20 cellular contexts compared by ENCODE assay signal in genomic region chr12:18467636-18468520, GRCh38.
DNase-seq lines count a peak whose midpoint lies in the region; ATAC-seq, FAIRE-seq and TF ChIP-seq lines count a peak whose summit lies in the region.
"Had no signal": no experiment of that assay in that cellular context is flagged by ENCODE, and none has a peak within 500 bp of the region (broad histone marks: within the 10 kb centered on the region; RNA-seq: fewer than 3 reads in every experiment).

No MANE protein-coding gene starts in this region.

- POLR2A ChIA-PET in GM12878 (lab: Charles Lee) = no interaction called here

- H4K20me1 ChIP-seq in GM12878 (ENCODE audit: control insufficient read depth, insufficient read depth) = no peaks in the 10 kb centered on the region

- no peak overlapping the region for H3K27ac ChIP-seq in GM12878 (ENCODE audit: control insufficient read depth, insufficient read depth)

- H3K9me3 ChIP-seq in GM12878 (replicated peaks; ENCODE audit: control insufficient read depth, insufficient read depth, low read length) = no peaks in the 10 kb centered on the region

- SMC1A ChIA-PET in GM12878 (lab: Charles Lee; ENCODE audit: uncharacterized antibody, unreplicated experiment) = interaction anchor here (0.5 to 1.6 kb wide), 2 partner anchors 11 to 1221 kb away, joined by 3 to 4 read pairs; no protein-coding TSS in a partner anchor

- DNase-seq in EH (ENCODE audit: low read depth) (peak; percentile 13), GM12878 (ENCODE audit: low read depth, low spot score) (no peak), NCI-H187 treated with DMSO at 0.1 percent for 48 hours (lab: John Stamatoyannopoulos, UW) (no peak), kidney glomerular epithelial cell (lab: John Stamatoyannopoulos, UW) (no peak), T1000 (lab: John Stamatoyannopoulos, UW) (no peak), KG1 (lab: John Stamatoyannopoulos, UW) (no peak)
- DNase-seq: activated CD4-positive, alpha-beta memory T cell treated with anti-CD3 and anti-CD28 coated beads for 36 hours; activated naive CD8-positive, alpha-beta T cell treated with anti-CD3 and anti-CD28 coated beads, Interleukin-2, amount 50 U/mL, for 24 hours; CD8-positive, alpha-beta memory T cell; effector memory CD8-positive, alpha-beta T cell; H7; Karpas-422; naive thymus-derived CD4-positive, alpha-beta T cell; NCI-H187; NCI-H510A treated with DMSO at 0.1 percent for 48 hours; stimulated activated naive CD4-positive, alpha-beta T cell; trophoblast cell had no signal

- CTCF ChIA-PET in GM12878 (lab: Yijun Ruan, JAX) = interaction anchor here (0.6 kb wide), 1 partner anchor 1835 kb away, joined by 3 read pairs; no protein-coding TSS in a partner anchor

- intact Hi-C loops in GM12878 (cut with micrococcal nuclease; ENCODE audit: unreplicated experiment) = no loop called here

- 0% methylated on average over 1 of the region's 1 CpG for WGBS in GM12878 (ENCODE audit: insufficient coverage, insufficient replicate concordance, low lambda C conversion rate, missing lambda C conversion rate)

- no TSS peak for BruUV-seq in GM12878 (replicated peaks; lab: Mats Ljungman, UMichigan)

- TF ChIP-seq EP300 in GM12878 (IDR thresholded peaks at IDR 0.05; ENCODE audit: borderline replicate concordance in 1 of 2, control insufficient read depth in 1 of 2, low read depth in 2 of 2, low read length in 2 of 2) = no peak

- H3K4me2 ChIP-seq in GM12878 (ENCODE audit: control insufficient read depth, insufficient read depth) = 0 out of 2 replicates have a peak overlapping the region, but pooled peaks have one; percentile 15

- no peak for TF ChIP-seq POLR2A in GM12878 (IDR thresholded peaks at IDR 0.05; ENCODE audit: low read depth, low read length)

- TF ChIP-seq RAD21 in GM12878 (IDR thresholded peaks at IDR 0.05; ENCODE audit: insufficient read depth, low read depth, low read length) = no peak

- no peaks in the 10 kb centered on the region for H3K36me3 ChIP-seq in GM12878 (ENCODE audit: control insufficient read depth in 2 of 2, insufficient read depth in 2 of 2, low read length in 1 of 2)

- no peak overlapping the region for H3K9ac ChIP-seq in GM12878 (ENCODE audit: control insufficient read depth, insufficient read depth, low read length)

- H3K4me1 ChIP-seq in GM12878 (ENCODE audit: control insufficient read depth, insufficient read depth, low read length) = no peaks in the 10 kb centered on the region

- H2AFZ ChIP-seq in GM12878 (ENCODE audit: control insufficient read depth, low read depth, low read length) = no peak overlapping the region

- no peaks in the 10 kb centered on the region for H3K79me2 ChIP-seq in GM12878 (ENCODE audit: control insufficient read depth, insufficient read depth, low read length)

- RAD21 ChIA-PET in GM12878 (lab: Charles Lee; ENCODE audit: unreplicated experiment) = no interaction called here

- TF ChIP-seq CTCF in GM12878 (IDR thresholded peaks at IDR 0.05 in 2 of 3, conservative IDR thresholded peaks at IDR 0.05 in 1 of 3; ENCODE audit: control insufficient read depth in 2 of 3, extremely low read depth in 1 of 3, insufficient read depth in 1 of 3, low read depth in 3 of 3, low read length in 3 of 3) = no peak

- H3K4me3 ChIP-seq in GM12878 = no peak overlapping the region
- H3K4me3 ChIP-seq: lung had no signal

- H3K27me3 ChIP-seq in GM12878 (replicated peaks in 1 of 2; ENCODE audit: control insufficient read depth in 2 of 2, insufficient read depth in 2 of 2, low read length in 1 of 2) = no peaks in the 10 kb centered on the region

- ATAC-seq in GM19395 (IDR thresholded peaks at IDR 0.05; ENCODE audit: unreplicated experiment) = peak; percentile 73
- peak; percentile 63 for ATAC-seq in HG03354 (IDR thresholded peaks at IDR 0.05; ENCODE audit: poor library complexity, severe bottlenecking, unreplicated experiment)
- peak; percentile 94 for ATAC-seq in GM12878
- ATAC-seq: activated naive CD8-positive, alpha-beta T cell treated with anti-CD3 and anti-CD28 coated beads, Interleukin-2, amount 50 U/mL, for 24 hours; effector memory CD8-positive, alpha-beta T cell; naive thymus-derived CD4-positive, alpha-beta T cell had no signal

- in situ Hi-C loops in GM12878 (cut with MboI) = no loop called here

- no peak for FAIRE-seq in GM12878 (lab: Jason Lieb, UNC)

TF ChIP-seq in GM12878, 131 proteins besides CTCF, POLR2A, EP300 and RAD21 (continues in another document):
- TF ChIP-seq PKNOX1 (IDR thresholded peaks at IDR 0.05) = peak; percentile 95
- TF ChIP-seq TBL1XR1 (IDR thresholded peaks at IDR 0.05; ENCODE audit: low read depth, low read length) = no peak
- no peak for TF ChIP-seq YY1 (IDR thresholded peaks at IDR 0.05; ENCODE audit: low read depth, low read length)
- TF ChIP-seq ZBTB11 (CRISPR knock-in tag; IDR thresholded peaks at IDR 0.05) = no peak
- TF ChIP-seq YBX1 (IDR thresholded peaks at IDR 0.05) = no peak
- peak; percentile 78 for TF ChIP-seq ATF7 (IDR thresholded peaks at IDR 0.05; ENCODE audit: low read depth)
- TF ChIP-seq EED (IDR thresholded peaks at IDR 0.05; ENCODE audit: low read depth) = no peak
- TF ChIP-seq PBX3 (IDR thresholded peaks at IDR 0.05; ENCODE audit: insufficient replicate concordance, low read depth, low read length) = peak; percentile 74
- TF ChIP-seq CREM (IDR thresholded peaks at IDR 0.05; ENCODE audit: low read depth) = no peak
- no peak for TF ChIP-seq NR2C2 (IDR thresholded peaks at IDR 0.05; ENCODE audit: borderline replicate concordance, control insufficient read depth, insufficient read length, low read depth)
- no peak for TF ChIP-seq SPI1 (IDR thresholded peaks at IDR 0.05; ENCODE audit: borderline replicate concordance, insufficient read depth, low read depth, low read length)
- peak; percentile 52; the same call in 1 of the 2 replicates for TF ChIP-seq RUNX3 (IDR thresholded peaks at IDR 0.05; ENCODE audit: low read length)
- 0 out of 2 replicates have a peak, but pooled peaks have one; percentile 29 for TF ChIP-seq MEF2A (IDR thresholded peaks at IDR 0.05; ENCODE audit: insufficient read depth, low read depth, low read length)
- no peak for TF ChIP-seq RAD51 (IDR thresholded peaks at IDR 0.05)
- no peak for TF ChIP-seq IKZF2 (IDR thresholded peaks at IDR 0.05)
- no peak for TF ChIP-seq FOXK2 (IDR thresholded peaks at IDR 0.05)
- TF ChIP-seq BHLHE40 (IDR thresholded peaks at IDR 0.05; ENCODE audit: borderline replicate concordance in 1 of 2, low read depth in 2 of 2, low read length in 1 of 2) = peak in 1 of 2 experiments; percentile 6; a peak in 1 of 4 replicates
- no peak for TF ChIP-seq ZNF622 (IDR thresholded peaks at IDR 0.05)
- no peak for TF ChIP-seq CHD1 (IDR thresholded peaks at IDR 0.05; ENCODE audit: low read depth, low read length)
